8 cellular contexts compared by ENCODE assay signal in genomic region chr7:76316984-76317781, GRCh38. TPM values are rescaled to one million over a fixed set of nuclear protein-coding genes. Genes with fewer than 3 reads are reported as not detected.
DNase-seq lines count a peak whose midpoint lies in the region; ATAC-seq, FAIRE-seq and TF ChIP-seq lines count a peak whose summit lies in the region.

No MANE protein-coding gene starts in this region.

- H3K36me3 ChIP-seq in K562 (ENCODE audit: control insufficient read depth, insufficient read depth, low read length) (peaks cover 3% of the 10 kb centered on the region; the same call in 2 of the 3 replicates), upper lobe of left lung (peaks cover 0 to 7% (median 0%) of the 10 kb centered on the region in 4 donors)

- no peaks in the 10 kb centered on the region for H3K9me1 ChIP-seq in K562 (ENCODE audit: control insufficient read depth, insufficient read depth, low read length)

- H3K27ac ChIP-seq in K562 (ENCODE audit: extremely low read depth, low read depth, low read length) (peak overlapping the region; percentile 64), upper lobe of left lung (peak overlapping the region; percentile 84 to 94 (median 93))

- DNase-seq in activated T-cell treated with anti-CD3 and anti-CD28 coated beads, Interleukin-2, amount 50 U/mL, for 24 hours: no peak
- DNase-seq in activated T-cell treated with anti-CD3 and anti-CD28 coated beads for 4 hours (no peak), K562 (ENCODE audit: extremely low read depth in 1 of 4, low spot score in 3 of 4) (peak in 1 of 4 experiments; percentile 47), memory B cell (ENCODE audit: low spot score in 2 of 2) (no peak), upper lobe of left lung (no peak), hippocampal formation (lab: John Stamatoyannopoulos, UW) (no peak), RCC 7860 (ENCODE audit: low spot score) (no peak), NCI-H2107 treated with DMSO at 0.1 percent for 48 hours (lab: John Stamatoyannopoulos, UW; ENCODE audit: unreplicated experiment) (no peak)

- peak overlapping the region; percentile 99 for H2AFZ ChIP-seq in K562 (ENCODE audit: low read depth, low read length)

- no peak for TF ChIP-seq CTCF in K562 (IDR thresholded peaks at IDR 0.05 in 2 of 3, conservative IDR thresholded peaks at IDR 0.05 in 1 of 3; ENCODE audit: insufficient read depth in 2 of 3, low read depth in 1 of 3, low read length in 3 of 3)
- no peak for TF ChIP-seq CTCF in upper lobe of left lung (IDR thresholded peaks at IDR 0.05)

- peaks cover 35% of the 10 kb centered on the region for H3K4me1 Mint-ChIP-seq in activated T-cell treated with anti-CD3 and anti-CD28 coated beads, Interleukin-2, amount 50 U/mL, for 24 hours (ENCODE audit: low read depth)
- H3K4me1 Mint-ChIP-seq in memory B cell: peaks cover 19% of the 10 kb centered on the region

- BruUV-seq in K562 (replicated peaks; lab: Mats Ljungman, UMichigan): no TSS peak

- H3K4me3 Mint-ChIP-seq in activated T-cell treated with anti-CD3 and anti-CD28 coated beads, Interleukin-2, amount 50 U/mL, for 24 hours: peak overlapping the region; percentile 88
- peak overlapping the region; percentile 98 for H3K4me3 Mint-ChIP-seq in memory B cell

- H3K4me2 ChIP-seq in K562 (ENCODE audit: insufficient read depth, low read length): peak overlapping the region; percentile 96

- no peak for TF ChIP-seq EP300 in K562 (IDR thresholded peaks at IDR 0.05; ENCODE audit: low read length)
- no peak for TF ChIP-seq EP300 in upper lobe of left lung (IDR thresholded peaks at IDR 0.05)

- no peaks in the 10 kb centered on the region for H3K27me3 ChIP-seq in K562 (ENCODE audit: control insufficient read depth in 2 of 2, insufficient read depth in 2 of 2, low read length in 2 of 2)
- H3K27me3 ChIP-seq in upper lobe of left lung: no peaks in the 10 kb centered on the region

- in situ Hi-C loops in K562 (cut with MboI): no loop called here

- no peaks in the 10 kb centered on the region for H3K27me3 Mint-ChIP-seq in activated T-cell treated with anti-CD3 and anti-CD28 coated beads, Interleukin-2, amount 50 U/mL, for 24 hours
- no peaks in the 10 kb centered on the region for H3K27me3 Mint-ChIP-seq in memory B cell

- FAIRE-seq in K562 (lab: Jason Lieb, UNC) (peak; percentile 32), RCC 7860 (lab: Jason Lieb, UNC) (no peak)

- POLR2A ChIA-PET in K562 (lab: Yijun Ruan, JAX): interaction anchor here (0.5 to 2.6 kb wide), 15 partner anchors 9 to 1659 kb away, joined by 3 to 11 read pairs (median 3); partner anchors contain the start of genes GTF2I and ZP3

- peaks cover 17% of the 10 kb centered on the region for H3K79me2 ChIP-seq in K562 (ENCODE audit: control insufficient read depth, insufficient read depth, low read length)

- peak overlapping the region; percentile 51 to 93 for H3K9ac ChIP-seq in K562 (ENCODE audit: insufficient read depth in 1 of 2, low read depth in 2 of 2, low read length in 2 of 2)

- no peak for TF ChIP-seq RAD21 in K562 (CRISPR knock-in tag; conservative IDR thresholded peaks at IDR 0.05 in 1 of 2, IDR thresholded peaks at IDR 0.05 in 1 of 2)

- no peaks in the 10 kb centered on the region for H3K9me3 Mint-ChIP-seq in activated T-cell treated with anti-CD3 and anti-CD28 coated beads, Interleukin-2, amount 50 U/mL, for 24 hours
- no peaks in the 10 kb centered on the region for H3K9me3 Mint-ChIP-seq in memory B cell

- no peaks in the 10 kb centered on the region for H3K9me3 ChIP-seq in K562 (replicated peaks; ENCODE audit: control insufficient read depth, insufficient read depth, low read depth, low read length)
- no peaks in the 10 kb centered on the region for H3K9me3 ChIP-seq in upper lobe of left lung

- 24% methylated on average over 14 of the region's 14 CpGs for WGBS in K562 (ENCODE audit: insufficient coverage, low coverage, missing lambda C conversion rate)
- 56 to 58% methylated on average over 12 to 14 of the region's 14 CpGs for WGBS in upper lobe of left lung, 2 donors

- H4K20me1 ChIP-seq in K562 (replicated peaks; ENCODE audit: control insufficient read depth, insufficient read depth, low read length): no peaks in the 10 kb centered on the region

- no peak for ATAC-seq in K562
- no peak for ATAC-seq in memory B cell (ENCODE audit: low read depth)
- ATAC-seq in upper lobe of left lung (ENCODE audit: low FRiP score in 2 of 2): no peak

- peaks cover 14% of the 10 kb centered on the region for H3K36me3 Mint-ChIP-seq in activated T-cell treated with anti-CD3 and anti-CD28 coated beads, Interleukin-2, amount 50 U/mL, for 24 hours (ENCODE audit: low read depth)
- H3K36me3 Mint-ChIP-seq in memory B cell: no peaks in the 10 kb centered on the region

- peak overlapping the region; percentile 95 for H3K27ac Mint-ChIP-seq in activated T-cell treated with anti-CD3 and anti-CD28 coated beads, Interleukin-2, amount 50 U/mL, for 24 hours
- peak overlapping the region; percentile 84 for H3K27ac Mint-ChIP-seq in memory B cell

- intact Hi-C loops in K562 (cut with micrococcal nuclease): no loop called here

- peak overlapping the region; percentile 72 for H3K4me3 ChIP-seq in K562
- peak overlapping the region; percentile 11 to 89 (median 74) for H3K4me3 ChIP-seq in upper lobe of left lung

- CTCF ChIA-PET in K562 (lab: Yijun Ruan, JAX; ENCODE audit: low intra/inter-chr PET ratio): interaction anchor here (0.7 to 1.5 kb wide), 3 partner anchors 23 to 940 kb away, joined by 3 to 5 read pairs (median 3); no protein-coding TSS in a partner anchor

- TF ChIP-seq POLR2A in K562 (conservative IDR thresholded peaks at IDR 0.05) (no peak), upper lobe of left lung (IDR thresholded peaks at IDR 0.05) (no peak)

- peaks cover 23 to 35% of the 10 kb centered on the region in 2 experiments; a peak in 4 of 5 replicates for H3K4me1 ChIP-seq in K562 (replicated peaks in 1 of 2; ENCODE audit: control insufficient read depth in 2 of 2, insufficient read depth in 2 of 2, low read length in 2 of 2)
- H3K4me1 ChIP-seq in upper lobe of left lung: peaks cover 7 to 18% (median 17%) of the 10 kb centered on the region in 4 donors

TF ChIP-seq in K562, 482 proteins besides CTCF, POLR2A, EP300 and RAD21 (continues in another document):
- no peak for TF ChIP-seq FOXP4 (CRISPR knock-in tag; IDR thresholded peaks at IDR 0.05; ENCODE audit: borderline replicate concordance)

RNA-seq across cellular contexts. Expression of gene HSPB1, which starts 14.7 kb away (rescaled TPM):
- 7.2 and 18.6 TPM in 2 replicates for total RNA-seq in K562 (2011; cell fraction: chromatin; rRNA removed; ENCODE audit: low replicate concordance)
- total RNA-seq in K562 (2011; cell fraction: nucleolus; rRNA removed): 37.0 and 39.4 TPM in 2 replicates
- 25.3 and 28.7 TPM in 2 replicates for total RNA-seq in K562 (2011; cell fraction: nucleoplasm; rRNA removed)
- total RNA-seq in K562 (2014; rRNA removed): 138 and 216 TPM in 2 replicates
- total RNA-seq in K562 (2014; rRNA removed; fragmentation: Illumina TruSeq; extraction: Trizol): 16.0 and 27.1 TPM in 2 replicates
- total RNA-seq in K562 (2015; rRNA removed; fragmentation: Illumina TruSeq; extraction: Trizol): 180 TPM in 2 replicates
- total RNA-seq in K562 (2021): 522 and 565 TPM in 2 replicates
- 44.8 and 88.9 TPM in 2 replicates for polyA plus RNA-seq in K562 (2011; rRNA removed)
- 114 and 636 TPM in 2 replicates for polyA plus RNA-seq in K562 (2011; cell fraction: cytosol; rRNA removed)
- polyA plus RNA-seq in K562 (2011; cell fraction: nucleus; rRNA removed): 55.5 and 127 TPM in 2 replicates
- 343 and 551 TPM in 2 replicates for polyA plus RNA-seq in K562 (2012)
- polyA plus RNA-seq in K562 (2014; fragmentation: Illumina TruSeq; extraction: Trizol): 258 and 607 TPM in 2 replicates
- 100 to 1,000 TPM in 1 of 2 experiments, 10 to 100 TPM in 1; 97.3 to 128 TPM for polyA plus RNA-seq in K562 (2014; fragmentation: Nextera tagmentation; extraction: Ambion mirVana)
- 283 and 298 TPM in 2 replicates for polyA plus RNA-seq in K562 (2014; rRNA removed)
- 7.3 and 10.1 TPM in 2 replicates for polyA minus RNA-seq in K562 (2011; rRNA and poly(A)+ RNA removed)
- polyA minus RNA-seq in K562 (2011; cell fraction: cytosol; rRNA and poly(A)+ RNA removed): 107 and 110 TPM in 2 replicates
- 19.9 and 22.8 TPM in 2 replicates for polyA minus RNA-seq in K562 (2011; cell fraction: nucleus; rRNA and poly(A)+ RNA removed)
- 100 to 1,000 TPM; 164 to 703 (median 300) TPM for total RNA-seq in upper lobe of left lung

RNA-seq across cellular contexts. Expression of gene YWHAG, which starts 41.6 kb away (rescaled TPM):
- 60.5 and 71.2 TPM in 2 replicates for total RNA-seq in K562 (2011; cell fraction: chromatin; rRNA removed; ENCODE audit: low replicate concordance)
- 39.9 and 41.7 TPM in 2 replicates for total RNA-seq in K562 (2011; cell fraction: nucleolus; rRNA removed)
- 59.5 and 77.9 TPM in 2 replicates for total RNA-seq in K562 (2011; cell fraction: nucleoplasm; rRNA removed)
- total RNA-seq in K562 (2014; rRNA removed) (50.3 and 53.2 TPM in 2 replicates), K562 (2014; rRNA removed; fragmentation: Illumina TruSeq; extraction: Trizol) (144 and 155 TPM in 2 replicates), K562 (2015; rRNA removed; fragmentation: Illumina TruSeq; extraction: Trizol) (135 and 136 TPM in 2 replicates), K562 (2021) (238 and 246 TPM in 2 replicates), upper lobe of left lung (100 to 1,000 TPM in 1 of 6 donors, 10 to 100 TPM in 5; 51.3 to 114 (median 73.4) TPM)
- polyA plus RNA-seq in K562 (2011; rRNA removed) (67.6 and 94.5 TPM in 2 replicates), K562 (2014; fragmentation: Illumina TruSeq; extraction: Trizol) (200 and 204 TPM in 2 replicates), K562 (2014; fragmentation: Nextera tagmentation; extraction: Ambion mirVana) (10 to 100 TPM; 30.4 to 37.6 TPM), K562 (2014; rRNA removed) (74.9 and 83.6 TPM in 2 replicates)
- polyA plus RNA-seq in K562 (2011; cell fraction: cytosol; rRNA removed): 43.4 and 52.2 TPM in 2 replicates
- polyA plus RNA-seq in K562 (2011; cell fraction: nucleus; rRNA removed): 30.1 and 40.2 TPM in 2 replicates
- polyA plus RNA-seq in K562 (2012): 142 and 212 TPM in 2 replicates
- 142 and 187 TPM in 2 replicates for polyA minus RNA-seq in K562 (2011; rRNA and poly(A)+ RNA removed)
- 110 and 154 TPM in 2 replicates for polyA minus RNA-seq in K562 (2011; cell fraction: cytosol; rRNA and poly(A)+ RNA removed)
- 23.0 and 31.1 TPM in 2 replicates for polyA minus RNA-seq in K562 (2011; cell fraction: nucleus; rRNA and poly(A)+ RNA removed)
